In the genomic region with DNA sequence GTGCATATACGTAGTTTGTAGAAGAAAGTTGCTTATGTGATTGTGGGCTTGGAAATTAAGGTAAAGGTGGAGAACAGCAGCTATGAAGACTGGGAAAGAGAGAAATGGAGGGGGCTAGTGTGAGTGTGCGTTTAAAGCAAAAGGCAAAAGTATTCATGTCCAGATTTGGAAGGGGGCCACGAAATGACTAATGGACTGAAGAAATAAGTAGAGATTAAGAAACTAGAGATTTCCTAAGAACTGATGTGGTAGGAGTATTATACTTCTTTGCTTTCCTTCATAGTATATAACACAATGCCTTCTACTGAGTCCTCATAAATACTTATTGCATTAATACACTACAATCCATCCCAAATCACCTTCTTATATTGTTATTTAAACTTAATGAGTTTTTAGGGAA, we compare ENCODE assay signal across 1 cellular context.
TF ChIP-seq lines count a peak whose summit lies in the region.

No MANE protein-coding gene starts in this region.

TF ChIP-seq in IMR-90, 13 proteins besides CTCF, POLR2A, EP300 and RAD21 (continued from another document):
- TF ChIP-seq RCOR1 (IDR thresholded peaks at IDR 0.05; ENCODE audit: insufficient replicate concordance, low read length) (no peak), RFX5 (IDR thresholded peaks at IDR 0.05; ENCODE audit: low read depth, low read length) (no peak), SMC3 (IDR thresholded peaks at IDR 0.05; ENCODE audit: low read depth, low read length) (no peak)
